Comparison of ENCODE assay signal across 8 cellular contexts in genomic region chr11:86067230-86068137, GRCh38. TPM values are rescaled to one million over a fixed set of nuclear protein-coding genes. Genes with fewer than 3 reads are reported as not detected.
DNase-seq lines count a peak whose midpoint lies in the region; ATAC-seq and TF ChIP-seq lines count a peak whose summit lies in the region.

No MANE protein-coding gene starts in this region.

- no peaks in the 10 kb centered on the region for H3K27me3 ChIP-seq in GM23338 (ENCODE audit: insufficient read depth)
- H3K27me3 ChIP-seq in neural progenitor cell: no peaks in the 10 kb centered on the region

- H2AFZ ChIP-seq in GM23338 (no peak overlapping the region), neural progenitor cell (replicated peaks) (peak overlapping the region; percentile 53)

- no peaks in the 10 kb centered on the region for H3K9me3 ChIP-seq in neural progenitor cell (ENCODE audit: low read depth)

- H3K27ac ChIP-seq in GM23338 (ENCODE audit: low read depth): peak overlapping the region; percentile 99
- peak overlapping the region; percentile 98 for H3K27ac ChIP-seq in epithelial cell of prostate
- H3K27ac ChIP-seq in neural progenitor cell: peak overlapping the region; percentile 93

- in situ Hi-C loops in ACHN (cut with HindIII; ENCODE audit: low pct_ligation_motif_present, low pct_unique_long_range_greater_than_20kb, low sequenced_read_pairs): no loop called here

- peak overlapping the region; percentile 99 for H3K4me3 Mint-ChIP-seq in GM23338
- peak overlapping the region; percentile 100 for H3K4me3 Mint-ChIP-seq in neural progenitor cell

- no peak for TF ChIP-seq CTCF in GM23338 (conservative IDR thresholded peaks at IDR 0.05; ENCODE audit: low read depth in 2 of 2)
- no peak for TF ChIP-seq CTCF in neural progenitor cell (IDR thresholded peaks at IDR 0.05)

- H3K9me3 Mint-ChIP-seq in GM23338 (no peaks in the 10 kb centered on the region), neural progenitor cell (no peaks in the 10 kb centered on the region)

- H3K9ac ChIP-seq in neural progenitor cell: peak overlapping the region; percentile 76

- H3K27me3 Mint-ChIP-seq in GM23338 (ENCODE audit: insufficient read depth, low read depth, poor library complexity): peaks cover 6% of the 10 kb centered on the region
- peaks cover 5% of the 10 kb centered on the region for H3K27me3 Mint-ChIP-seq in neural progenitor cell (ENCODE audit: insufficient read depth, low read depth)

- peaks cover 4% of the 10 kb centered on the region for H3K36me3 Mint-ChIP-seq in GM23338 (ENCODE audit: low read depth)
- H3K36me3 Mint-ChIP-seq in neural progenitor cell: peaks cover 5% of the 10 kb centered on the region

- H3K4me2 ChIP-seq in GM23338: peak overlapping the region; percentile 78
- peak overlapping the region; percentile 91 for H3K4me2 ChIP-seq in neural progenitor cell

- H3K4me3 ChIP-seq in GM23338: peak overlapping the region; percentile 87
- H3K4me3 ChIP-seq in neural progenitor cell: peak overlapping the region; percentile 88

- H4K20me1 ChIP-seq in GM23338 (replicated peaks; ENCODE audit: insufficient read depth) (peaks cover 43% of the 10 kb centered on the region), neural progenitor cell (ENCODE audit: low read depth) (peaks cover 55% of the 10 kb centered on the region)

- H3K36me3 ChIP-seq in GM23338 (ENCODE audit: insufficient read depth) (no peaks in the 10 kb centered on the region), neural progenitor cell (no peaks in the 10 kb centered on the region)

- peak overlapping the region; percentile 53 for H3K27ac Mint-ChIP-seq in GM23338
- H3K27ac Mint-ChIP-seq in neural progenitor cell: peak overlapping the region; percentile 91

- DNase-seq in ACHN (peak; percentile 19), GM23338 (ENCODE audit: low spot score) (no peak), SKM-1 (lab: John Stamatoyannopoulos, UW; ENCODE audit: unreplicated experiment) (peak; percentile 74), epithelial cell of prostate (ENCODE audit: low read depth, low spot score) (no peak), neural progenitor cell (ENCODE audit: low spot score) (no peak), GM19238 (ENCODE audit: insufficient read length, low spot score) (no peak), T-helper 9 cell (no peak), NCI-H2081 (lab: John Stamatoyannopoulos, UW) (no peak)

- H3F3A ChIP-seq in GM23338 (replicated peaks; ENCODE audit: low read depth) (no peaks in the 10 kb centered on the region), neural progenitor cell (ENCODE audit: low read depth) (peaks cover 21% of the 10 kb centered on the region)

- H3K4me1 Mint-ChIP-seq in GM23338 (peaks cover 39% of the 10 kb centered on the region), neural progenitor cell (peaks cover 28% of the 10 kb centered on the region)

- ATAC-seq in GM23338: no peak

- H3K9me2 ChIP-seq in GM23338 (ENCODE audit: insufficient read depth): no peaks in the 10 kb centered on the region

- H3K4me1 ChIP-seq in GM23338 (ENCODE audit: insufficient read depth) (peaks cover 41% of the 10 kb centered on the region), neural progenitor cell (peaks cover 23% of the 10 kb centered on the region)

- peaks cover 61% of the 10 kb centered on the region for H3K79me2 ChIP-seq in GM23338 (replicated peaks; ENCODE audit: insufficient read depth)
- peaks cover 62% of the 10 kb centered on the region for H3K79me2 ChIP-seq in neural progenitor cell (ENCODE audit: low read depth)

TF ChIP-seq in GM23338, 12 proteins besides CTCF, POLR2A, EP300 and RAD21 (continues in another document):
- TF ChIP-seq EZH2 (IDR thresholded peaks at IDR 0.05; ENCODE audit: low read depth, unreplicated experiment): no peak
- TF ChIP-seq STAT1 (IDR thresholded peaks at IDR 0.05; ENCODE audit: unreplicated experiment): no peak
- TF ChIP-seq JUNB (IDR thresholded peaks at IDR 0.05; ENCODE audit: unreplicated experiment): no peak
- TF ChIP-seq REST (IDR thresholded peaks at IDR 0.05; ENCODE audit: unreplicated experiment): no peak
- TF ChIP-seq NANOG (IDR thresholded peaks at IDR 0.05; ENCODE audit: borderline replicate concordance): no peak
- TF ChIP-seq ETS1 (IDR thresholded peaks at IDR 0.05): no peak
- TF ChIP-seq EZH2phosphoT487 (IDR thresholded peaks at IDR 0.05; ENCODE audit: unreplicated experiment): no peak

RNA-seq across cellular contexts. Expression of gene PICALM, which starts 1.4 kb away (rescaled TPM):
- 134 and 150 TPM in 2 replicates for total RNA-seq in GM23338 (2014; rRNA removed; shearing (Covaris generic))
- polyA plus RNA-seq in GM23338 (2016; fragmentation: Nextera tagmentation; extraction: Ambion mirVana): 21.0 and 27.9 TPM in 2 replicates
- total RNA-seq in neural progenitor cell (ENCODE audit: low replicate concordance): 119 and 204 TPM in 2 replicates

Comparison
In these comparisons a context has a peak if more than half of its experiments do, and no peak if none do; other contexts are left out.
1. DNase-seq: peak in ACHN (single experiment) and SKM-1 (single experiment); none in GM23338 (single experiment), epithelial cell of prostate (single experiment), neural progenitor cell (single experiment), GM19238 (single experiment), T-helper 9 cell (single experiment) and NCI-H2081 (0 of 2).
2. Peak in every context shown above with its lines, with median percentiles within 50 percentile points of each other: H3K27ac ChIP-seq.